In the genomic region with DNA sequence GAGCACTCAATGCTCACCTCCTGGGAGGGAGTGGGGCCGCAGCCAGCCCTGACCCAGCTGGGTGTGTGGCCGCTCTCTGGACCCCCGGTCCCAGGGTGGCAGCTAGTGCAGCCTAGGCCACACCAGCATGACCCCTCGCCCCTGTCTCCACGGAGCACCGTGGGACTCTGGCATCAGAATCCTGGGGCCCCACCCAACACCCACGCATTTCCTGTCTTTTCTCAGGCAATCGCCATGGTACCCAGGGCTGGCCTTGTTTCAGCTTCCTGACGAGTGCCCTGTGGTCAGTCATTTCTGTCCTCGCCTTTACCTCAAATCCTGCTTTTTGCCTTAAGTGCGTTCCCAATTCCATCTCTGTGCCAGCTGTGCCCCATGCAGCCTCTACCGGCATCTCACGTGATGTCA, we compare ENCODE assay signal across 1 cellular context.
TF ChIP-seq lines count a peak whose summit lies in the region.

No MANE protein-coding gene starts in this region.

TF ChIP-seq in SK-N-SH, 30 proteins besides CTCF, POLR2A, EP300 and RAD21 (continued from another document):
- TF ChIP-seq, protein P1, sequence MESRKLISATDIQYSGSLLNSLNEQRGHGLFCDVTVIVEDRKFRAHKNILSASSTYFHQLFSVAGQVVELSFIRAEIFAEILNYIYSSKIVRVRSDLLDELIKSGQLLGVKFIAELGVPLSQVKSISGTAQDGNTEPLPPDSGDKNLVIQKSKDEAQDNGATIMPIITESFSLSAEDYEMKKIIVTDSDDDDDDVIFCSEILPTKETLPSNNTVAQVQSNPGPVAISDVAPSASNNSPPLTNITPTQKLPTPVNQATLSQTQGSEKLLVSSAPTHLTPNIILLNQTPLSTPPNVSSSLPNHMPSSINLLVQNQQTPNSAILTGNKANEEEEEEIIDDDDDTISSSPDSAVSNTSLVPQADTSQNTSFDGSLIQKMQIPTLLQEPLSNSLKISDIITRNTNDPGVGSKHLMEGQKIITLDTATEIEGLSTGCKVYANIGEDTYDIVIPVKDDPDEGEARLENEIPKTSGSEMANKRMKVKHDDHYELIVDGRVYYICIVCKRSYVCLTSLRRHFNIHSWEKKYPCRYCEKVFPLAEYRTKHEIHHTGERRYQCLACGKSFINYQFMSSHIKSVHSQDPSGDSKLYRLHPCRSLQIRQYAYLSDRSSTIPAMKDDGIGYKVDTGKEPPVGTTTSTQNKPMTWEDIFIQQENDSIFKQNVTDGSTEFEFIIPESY (IDR thresholded peaks at IDR 0.05; ENCODE audit: borderline replicate concordance, low read depth) = no peak
- TF ChIP-seq POLR2AphosphoS5 (IDR thresholded peaks at IDR 0.05; ENCODE audit: low read depth, low read length) (no peak), RCOR1 (IDR thresholded peaks at IDR 0.05; ENCODE audit: low read length) (no peak), CHD2 (IDR thresholded peaks at IDR 0.05; ENCODE audit: low read length, partially characterized antibody) (no peak), FOSL2 (IDR thresholded peaks at IDR 0.05; ENCODE audit: borderline replicate concordance, low read depth) (no peak), YY1 (IDR thresholded peaks at IDR 0.05; ENCODE audit: low read depth) (no peak), NRF1 (IDR thresholded peaks at IDR 0.05; ENCODE audit: low read depth, low read length) (no peak), TEAD4 (IDR thresholded peaks at IDR 0.05; ENCODE audit: borderline replicate concordance, insufficient read depth) (no peak)
- TF ChIP-seq, protein P2, sequence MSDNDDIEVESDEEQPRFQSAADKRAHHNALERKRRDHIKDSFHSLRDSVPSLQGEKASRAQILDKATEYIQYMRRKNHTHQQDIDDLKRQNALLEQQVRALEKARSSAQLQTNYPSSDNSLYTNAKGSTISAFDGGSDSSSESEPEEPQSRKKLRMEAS (IDR thresholded peaks at IDR 0.05; ENCODE audit: low read depth) = no peak
